Comparison of ENCODE assay signal across 12 cellular contexts in the genomic region with DNA sequence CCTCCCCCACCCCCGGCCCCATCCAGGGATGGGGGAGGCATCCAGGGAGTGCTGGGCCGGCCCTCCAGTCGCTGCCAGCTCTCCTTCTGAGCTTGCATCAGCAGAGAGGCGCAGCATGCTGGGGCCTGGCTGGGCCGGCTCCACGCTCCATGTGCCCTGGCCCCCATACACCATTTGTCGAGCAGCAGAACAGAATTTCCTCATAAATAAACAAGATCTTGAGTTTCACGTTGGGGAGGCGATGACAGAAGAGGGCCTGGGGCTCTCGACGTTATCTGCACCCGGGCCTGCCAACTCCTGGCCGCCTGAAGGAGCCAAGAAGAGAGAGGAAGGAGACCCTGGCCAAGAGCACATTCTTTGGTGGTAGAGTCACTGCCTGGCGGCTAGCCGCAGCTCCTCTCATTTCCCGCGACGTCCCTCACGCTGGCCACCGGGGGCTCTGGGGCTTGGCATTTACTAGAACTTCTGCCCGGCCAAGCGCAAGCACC.
DNase-seq lines count a peak whose midpoint lies in the region; ATAC-seq and TF ChIP-seq lines count a peak whose summit lies in the region.
"Had no signal": no experiment of that assay in that cellular context is flagged by ENCODE, and none has a peak within 500 bp of the region (broad histone marks: within the 10 kb centered on the region; RNA-seq: fewer than 3 reads in every experiment).

No MANE protein-coding gene starts in this region.

- H3K27me3 ChIP-seq in BJ (ENCODE audit: control insufficient read depth, insufficient read depth, low read length): peaks cover 6% of the 10 kb centered on the region
- no peaks in the 10 kb centered on the region for H3K27me3 ChIP-seq in SJSA1 (replicated peaks)
- H3K27me3 ChIP-seq in foreskin keratinocyte: peaks cover 7% of the 10 kb centered on the region
- H3K27me3 ChIP-seq in neural progenitor cell: no peaks in the 10 kb centered on the region
- H3K27me3 ChIP-seq in sigmoid colon: no peaks in the 10 kb centered on the region
- H3K27me3 ChIP-seq: BLaER1 treated with 17β-estradiol and CSF1 and Interleukin-3, amounts not matched to agents 10 nM and 100 nM had no signal

- TF ChIP-seq POLR2A in sigmoid colon (IDR thresholded peaks at IDR 0.05): no peak

- H3F3A ChIP-seq in neural progenitor cell (ENCODE audit: low read depth): no peaks in the 10 kb centered on the region

- no peak overlapping the region for H2AFZ ChIP-seq in neural progenitor cell (replicated peaks)

- H3K36me3 Mint-ChIP-seq in neural progenitor cell: no peaks in the 10 kb centered on the region

- H3K27ac ChIP-seq in SJSA1 (peak overlapping the region; percentile 26), foreskin keratinocyte (no peak overlapping the region), neural progenitor cell (no peak overlapping the region), sigmoid colon (peak overlapping the region in 1 of 4 donors; percentile 46)
- H3K27ac ChIP-seq: BLaER1 treated with 17β-estradiol and CSF1 and Interleukin-3, amounts not matched to agents 10 nM and 100 nM; epithelial cell of prostate had no signal

- H3K36me3 ChIP-seq in BJ (ENCODE audit: control insufficient read depth, insufficient read depth, low read length) (no peaks in the 10 kb centered on the region), SJSA1 (no peaks in the 10 kb centered on the region), neural progenitor cell (no peaks in the 10 kb centered on the region), sigmoid colon (no peaks in the 10 kb centered on the region)
- H3K36me3 ChIP-seq: BLaER1 treated with 17β-estradiol and CSF1 and Interleukin-3, amounts not matched to agents 10 nM and 100 nM had no signal

- peaks cover 2% of the 10 kb centered on the region for H3K9me3 Mint-ChIP-seq in neural progenitor cell
- H3K9me3 Mint-ChIP-seq: activated T-cell treated with anti-CD3 and anti-CD28 coated beads, Interleukin-2, amount 50 U/mL, for 72 hours had no signal

- 0 out of 2 replicates have a peak, but pooled peaks cover 3% of the 10 kb centered on the region for H3K9me3 ChIP-seq in SJSA1 (replicated peaks)
- H3K9me3 ChIP-seq in neural progenitor cell (ENCODE audit: low read depth): no peaks in the 10 kb centered on the region
- no peaks in the 10 kb centered on the region for H3K9me3 ChIP-seq in sigmoid colon

- H3K4me1 ChIP-seq in SJSA1 (replicated peaks): peaks cover 21% of the 10 kb centered on the region
- H3K4me1 ChIP-seq in foreskin keratinocyte: no peaks in the 10 kb centered on the region
- H3K4me1 ChIP-seq in neural progenitor cell: no peaks in the 10 kb centered on the region
- peaks cover 0 to 6% (median 0%) of the 10 kb centered on the region in 4 donors for H3K4me1 ChIP-seq in sigmoid colon

- CTCF ChIA-PET in BJ (lab: Yijun Ruan, JAX): interaction anchor here (1.6 kb wide), 1 partner anchor 177 kb away, joined by 3 read pairs; a partner anchor contains a TSS

- TF ChIP-seq EP300 in sigmoid colon (IDR thresholded peaks at IDR 0.05): no peak

- H4K20me1 ChIP-seq in neural progenitor cell (ENCODE audit: low read depth): no peaks in the 10 kb centered on the region
- H4K20me1 ChIP-seq: BLaER1 treated with 17β-estradiol and CSF1 and Interleukin-3, amounts not matched to agents 10 nM and 100 nM had no signal

- peaks cover 4% of the 10 kb centered on the region for H3K4me1 Mint-ChIP-seq in neural progenitor cell

- peak; percentile 21 for DNase-seq in BJ (ENCODE audit: low read depth)
- DNase-seq in SJSA1 (ENCODE audit: low read depth in 1 of 2, low spot score in 2 of 2): peak; percentile 93 to 95
- DNase-seq in foreskin keratinocyte: peak; percentile 35 to 47
- DNase-seq in neural progenitor cell (ENCODE audit: low spot score): no peak
- DNase-seq in sigmoid colon: no peak
- no peak for DNase-seq in cerebellum (ENCODE audit: low spot score)
- no peak for DNase-seq in kidney glomerular epithelial cell (lab: John Stamatoyannopoulos, UW)
- no peak for DNase-seq in nucleus accumbens (lab: John Stamatoyannopoulos, UW)
- DNase-seq: naive B cell had no signal

- ATAC-seq in foreskin keratinocyte: peak; percentile 50

- no peak overlapping the region for H3K27ac Mint-ChIP-seq in neural progenitor cell
- H3K27ac Mint-ChIP-seq: activated T-cell treated with anti-CD3 and anti-CD28 coated beads, Interleukin-2, amount 50 U/mL, for 72 hours; naive B cell had no signal

- H3K79me2 ChIP-seq in neural progenitor cell (ENCODE audit: low read depth): no peaks in the 10 kb centered on the region

- H3K4me2 ChIP-seq in neural progenitor cell: no peak overlapping the region
- H3K4me2 ChIP-seq: BLaER1 treated with 17β-estradiol and CSF1 and Interleukin-3, amounts not matched to agents 10 nM and 100 nM had no signal

- intact Hi-C loops in sigmoid colon (cut with DNase I): no loop called here

- TF ChIP-seq CTCF in BJ (IDR thresholded peaks at IDR 0.05; ENCODE audit: insufficient read depth, low read depth, low read length) (no peak), foreskin keratinocyte (conservative IDR thresholded peaks at IDR 0.05) (no peak), neural progenitor cell (IDR thresholded peaks at IDR 0.05) (no peak), sigmoid colon (IDR thresholded peaks at IDR 0.05) (no peak)

- POLR2A ChIA-PET in BJ (lab: Charles Lee): no interaction called here

- H3K4me3 ChIP-seq in BJ (ENCODE audit: low read depth, low read length) (no peak overlapping the region), SJSA1 (no peak overlapping the region), neural progenitor cell (no peak overlapping the region), sigmoid colon (no peak overlapping the region)
- H3K4me3 ChIP-seq: BLaER1 treated with 17β-estradiol and CSF1 and Interleukin-3, amounts not matched to agents 10 nM and 100 nM had no signal

- H3K4me3 Mint-ChIP-seq in neural progenitor cell: peak overlapping the region; percentile 46
- H3K4me3 Mint-ChIP-seq: activated T-cell treated with anti-CD3 and anti-CD28 coated beads, Interleukin-2, amount 50 U/mL, for 72 hours; naive B cell had no signal

- peaks cover 21% of the 10 kb centered on the region for H3K27me3 Mint-ChIP-seq in neural progenitor cell (ENCODE audit: insufficient read depth, low read depth)

- WGBS in sigmoid colon, 2 donors: 79 to 83% methylated on average over 22 of the region's 22 CpGs

- H3K9ac ChIP-seq in neural progenitor cell: no peak overlapping the region
- H3K9ac ChIP-seq: BLaER1 treated with 17β-estradiol and CSF1 and Interleukin-3, amounts not matched to agents 10 nM and 100 nM had no signal

Comparison
In these comparisons a context has a peak if more than half of its experiments do, and no peak if none do; other contexts are left out.
1. DNase-seq: peak in BJ (single experiment), SJSA1 (2 of 2) and foreskin keratinocyte (2 of 2); none in neural progenitor cell (single experiment), sigmoid colon (single experiment), cerebellum (single experiment), kidney glomerular epithelial cell (single experiment) and nucleus accumbens (0 of 56).